ENCODE assay signal across 15 cellular contexts in genomic region chr7:135993950-135994349, GRCh38. TPM values are rescaled to one million over a fixed set of nuclear protein-coding genes. Genes with fewer than 3 reads are reported as not detected.
DNase-seq lines count a peak whose midpoint lies in the region; ATAC-seq and TF ChIP-seq lines count a peak whose summit lies in the region.
"Had no signal": no experiment of that assay in that cellular context is flagged by ENCODE, and none has a peak within 500 bp of the region (broad histone marks: within the 10 kb centered on the region; RNA-seq: fewer than 3 reads in every experiment).

No MANE protein-coding gene starts in this region.

- H3K27ac Mint-ChIP-seq in stimulated activated memory B cell treated with anti-CD40 and anti-IgM and Interleukin-4, amounts not matched to agents 10 μg/mL and 1 μg/mL and 100 μg/mL, for 72 hours, result peak overlapping the region; percentile 49
- H3K27ac Mint-ChIP-seq in endothelial cell (ENCODE audit: unreplicated experiment), result no peak overlapping the region
- H3K27ac Mint-ChIP-seq: stimulated activated naive CD8-positive, alpha-beta T cell treated with anti-CD3 and anti-CD28 coated beads, Interleukin-15, Interleukin-2, amounts not matched to agents 100 ng/mL and 50 ng/mL, for 24 hours had no signal

- DNase-seq in activated naive CD4-positive, alpha-beta T cell treated with Interleukin-2 at 50 U/mL for 16 hours, result peak; percentile 6
- no peak for DNase-seq in activated naive CD4-positive, alpha-beta T cell treated with anti-CD3 and anti-CD28 coated beads, Interleukin-2, amount 50 U/mL, for 16 hours
- DNase-seq in endothelial cell (ENCODE audit: low spot score) (no peak), NCI-H226 (no peak)
- DNase-seq: activated CD4-positive, alpha-beta T cell treated with anti-CD3 and anti-CD28 coated beads, Interleukin-2, amount 50 U/mL, for 1 hour; GF-D8; GOT3; Right ventricle myocardium superior; stimulated activated CD4-positive, alpha-beta T cell treated with anti-CD3 and anti-CD28 coated beads, Interleukin-12 subunit alpha, Interleukin-12 subunit beta, amount 100 ng/mL, for 4 hours had no signal

- no peaks in the 10 kb centered on the region for H3K27me3 Mint-ChIP-seq in stimulated activated memory B cell treated with anti-CD40 and anti-IgM and Interleukin-4, amounts not matched to agents 10 μg/mL and 1 μg/mL and 100 μg/mL, for 72 hours
- no peaks in the 10 kb centered on the region for H3K27me3 Mint-ChIP-seq in endothelial cell (ENCODE audit: unreplicated experiment)
- H3K27me3 Mint-ChIP-seq: stimulated activated naive CD8-positive, alpha-beta T cell treated with anti-CD3 and anti-CD28 coated beads, Interleukin-15, Interleukin-2, amounts not matched to agents 100 ng/mL and 50 ng/mL, for 24 hours had no signal

- ATAC-seq in HG02623 (IDR thresholded peaks at IDR 0.05; ENCODE audit: unreplicated experiment) (peak; percentile 83), HG03558 (IDR thresholded peaks at IDR 0.05; ENCODE audit: extremely low read depth, unreplicated experiment) (peak; percentile 48), HG02970 (IDR thresholded peaks at IDR 0.05; ENCODE audit: low FRiP score, unreplicated experiment) (no peak)
- ATAC-seq in stimulated activated memory B cell treated with anti-CD40 and anti-IgM and Interleukin-4, amounts not matched to agents 10 μg/mL and 1 μg/mL and 100 μg/mL, for 72 hours, result peak; percentile 36

- H3K36me3 Mint-ChIP-seq in stimulated activated memory B cell treated with anti-CD40 and anti-IgM and Interleukin-4, amounts not matched to agents 10 μg/mL and 1 μg/mL and 100 μg/mL, for 72 hours, result peaks cover 8% of the 10 kb centered on the region
- H3K36me3 Mint-ChIP-seq in endothelial cell (ENCODE audit: low read depth, unreplicated experiment), result no peaks in the 10 kb centered on the region

- H3K4me3 Mint-ChIP-seq in stimulated activated memory B cell treated with anti-CD40 and anti-IgM and Interleukin-4, amounts not matched to agents 10 μg/mL and 1 μg/mL and 100 μg/mL, for 72 hours, result peak overlapping the region; percentile 44
- H3K4me3 Mint-ChIP-seq in endothelial cell (ENCODE audit: unreplicated experiment), result no peak overlapping the region
- H3K4me3 Mint-ChIP-seq: nephron; stimulated activated naive CD8-positive, alpha-beta T cell treated with anti-CD3 and anti-CD28 coated beads, Interleukin-15, Interleukin-2, amounts not matched to agents 100 ng/mL and 50 ng/mL, for 24 hours had no signal

- no peak for TF ChIP-seq CTCF in endothelial cell (IDR thresholded peaks at IDR 0.05; ENCODE audit: unreplicated experiment)

- no peaks in the 10 kb centered on the region for H3K9me3 Mint-ChIP-seq in stimulated activated memory B cell treated with anti-CD40 and anti-IgM and Interleukin-4, amounts not matched to agents 10 μg/mL and 1 μg/mL and 100 μg/mL, for 72 hours
- no peaks in the 10 kb centered on the region for H3K9me3 Mint-ChIP-seq in endothelial cell (ENCODE audit: unreplicated experiment)
- H3K9me3 Mint-ChIP-seq: nephron; stimulated activated naive CD8-positive, alpha-beta T cell treated with anti-CD3 and anti-CD28 coated beads, Interleukin-15, Interleukin-2, amounts not matched to agents 100 ng/mL and 50 ng/mL, for 24 hours had no signal

- peaks cover 19% of the 10 kb centered on the region for H3K4me1 Mint-ChIP-seq in stimulated activated memory B cell treated with anti-CD40 and anti-IgM and Interleukin-4, amounts not matched to agents 10 μg/mL and 1 μg/mL and 100 μg/mL, for 72 hours
- H3K4me1 Mint-ChIP-seq in endothelial cell (ENCODE audit: unreplicated experiment), result peaks cover 4% of the 10 kb centered on the region
- H3K4me1 Mint-ChIP-seq: nephron had no signal

RNA-seq across cellular contexts. Expression of gene MTPN, which starts 16.8 kb away (rescaled TPM):
- 183 TPM for total RNA-seq in endothelial cell (ENCODE audit: unreplicated experiment)
